ENCODE assay signal across 9 cellular contexts in the genomic region with DNA sequence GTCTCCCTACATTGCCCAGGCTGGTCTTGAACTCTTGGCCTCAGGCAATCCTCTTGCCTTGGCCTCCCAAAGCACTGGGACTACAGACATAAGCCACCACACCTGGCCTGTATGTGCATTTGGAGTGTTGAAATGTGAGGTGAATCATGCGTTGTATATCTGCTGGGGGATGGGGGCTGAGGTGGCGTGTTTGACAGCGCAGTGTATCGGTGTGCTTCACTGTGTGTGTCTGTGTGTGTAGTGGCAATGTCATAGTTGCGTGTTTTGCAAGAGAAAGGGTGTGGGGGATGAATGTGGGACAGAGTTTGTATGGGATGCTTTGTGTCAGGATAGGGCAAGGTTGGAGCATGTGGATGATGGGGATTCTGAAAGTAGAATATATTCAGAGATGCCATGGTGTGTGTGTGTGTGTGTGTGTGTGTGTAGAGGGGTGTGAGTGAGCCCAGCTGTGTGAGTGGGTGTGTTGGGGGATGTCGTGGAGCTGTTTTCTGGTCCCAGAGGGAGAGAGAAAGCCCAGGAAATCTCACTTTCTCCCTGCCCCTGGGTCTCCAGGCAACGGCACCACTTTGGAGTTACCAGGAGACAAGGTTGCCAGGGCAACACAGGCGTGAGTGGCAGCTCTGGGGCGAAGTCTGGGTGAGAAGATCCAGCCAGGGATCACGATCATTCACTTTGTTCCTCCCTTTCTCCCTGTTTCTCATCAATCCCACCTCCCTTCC. TPM values are rescaled to one million over a fixed set of nuclear protein-coding genes. Genes with fewer than 3 reads are reported as not detected.
DNase-seq lines count a peak whose midpoint lies in the region; ATAC-seq and TF ChIP-seq lines count a peak whose summit lies in the region.
"Had no signal": no experiment of that assay in that cellular context is flagged by ENCODE, and none has a peak within 500 bp of the region (broad histone marks: within the 10 kb centered on the region; RNA-seq: fewer than 3 reads in every experiment).

No MANE protein-coding gene starts in this region.

- POLR2A ChIA-PET in PC-3 (lab: Charles Lee; ENCODE audit: unreplicated experiment), result interaction anchor here (0.6 kb wide), 1 partner anchor 10 kb away, joined by 3 read pairs; no protein-coding TSS in a partner anchor

- H2AFZ ChIP-seq in Karpas-422 (ENCODE audit: low read length) (peak overlapping the region; percentile 49; the same call in 1 of the 2 replicates), PC-3 (ENCODE audit: low read length) (no peak overlapping the region; the same call in 1 of the 2 replicates)

- peaks cover 0 to 22% (median 11%) of the 10 kb centered on the region in 4 donors for H3K4me1 Mint-ChIP-seq in CD4-positive, CD25-positive, alpha-beta regulatory T cell

- DNase-seq in CD4-positive, CD25-positive, alpha-beta regulatory T cell, result no peak
- peak; percentile 51 for DNase-seq in Karpas-422
- peak; percentile 58 for DNase-seq in PC-3
- DNase-seq in iPS-NIHi7 (ENCODE audit: extremely low spot score), result peak; percentile 45
- DNase-seq in AML-193 (lab: John Stamatoyannopoulos, UW), result no peak

- peaks cover 26% of the 10 kb centered on the region for H3K36me3 Mint-ChIP-seq in CD4-positive, CD25-positive, alpha-beta regulatory T cell

- intact Hi-C loops in PC-3 (cut with micrococcal nuclease), result no loop called here

- H4K20me1 ChIP-seq in Karpas-422 (ENCODE audit: insufficient read depth, low read depth, low read length) (no peaks in the 10 kb centered on the region), PC-3 (ENCODE audit: low read length) (no peaks in the 10 kb centered on the region)

- TF ChIP-seq POLR2A in GM18505 (IDR thresholded peaks at IDR 0.05; ENCODE audit: borderline replicate concordance, extremely low read depth, insufficient read depth, insufficient read length), result no peak

- ATAC-seq in CD4-positive, CD25-positive, alpha-beta regulatory T cell (ENCODE audit: low read depth in 2 of 2), result no peak
- no peak for ATAC-seq in PC-3
- no peak for ATAC-seq in GM18505 (IDR thresholded peaks at IDR 0.05; ENCODE audit: unreplicated experiment)
- no peak for ATAC-seq in GM18511 (IDR thresholded peaks at IDR 0.05; ENCODE audit: unreplicated experiment)
- ATAC-seq in HG02981 (IDR thresholded peaks at IDR 0.05; ENCODE audit: unreplicated experiment), result no peak

- H3K4me3 ChIP-seq in CD4-positive, CD25-positive, alpha-beta regulatory T cell (ENCODE audit: low read depth, low read length), result peak overlapping the region; percentile 90
- H3K4me3 ChIP-seq in Karpas-422 (ENCODE audit: low read length) (peak overlapping the region; percentile 86; the same call in 1 of the 2 replicates), PC-3 (ENCODE audit: low read length) (peak overlapping the region; percentile 68; the same call in 1 of the 2 replicates)

- no peaks in the 10 kb centered on the region for H3K9me3 ChIP-seq in CD4-positive, CD25-positive, alpha-beta regulatory T cell (ENCODE audit: control insufficient read depth in 2 of 2, low read length in 2 of 2)
- H3K9me3 ChIP-seq in Karpas-422 (ENCODE audit: low read length) (no peaks in the 10 kb centered on the region), PC-3 (ENCODE audit: low read length) (no peaks in the 10 kb centered on the region)

- H3K9me2 ChIP-seq in Karpas-422 (replicated peaks; ENCODE audit: insufficient read depth, low read length), result no peaks in the 10 kb centered on the region
- H3K9me2 ChIP-seq in PC-3 (replicated peaks; ENCODE audit: low read length), result no peaks in the 10 kb centered on the region

- H3K79me2 ChIP-seq in Karpas-422 (ENCODE audit: low read length) (peaks cover 25% of the 10 kb centered on the region), PC-3 (ENCODE audit: low read length) (peaks cover 17% of the 10 kb centered on the region)

- TF ChIP-seq CTCF in PC-3 (conservative IDR thresholded peaks at IDR 0.05; ENCODE audit: low read depth, low read length), result no peak

- H3K9me3 Mint-ChIP-seq in CD4-positive, CD25-positive, alpha-beta regulatory T cell, result no peaks in the 10 kb centered on the region
- H3K9me3 Mint-ChIP-seq: brain had no signal

- H3K4me2 ChIP-seq in Karpas-422 (ENCODE audit: low read depth, low read length, poor library complexity, severe bottlenecking), result peak overlapping the region; percentile 91
- peak overlapping the region; percentile 78 for H3K4me2 ChIP-seq in PC-3 (ENCODE audit: low read length)

- H3K36me3 ChIP-seq in CD4-positive, CD25-positive, alpha-beta regulatory T cell (ENCODE audit: control insufficient read depth, insufficient read depth, low read length), result peaks cover 5% of the 10 kb centered on the region
- H3K36me3 ChIP-seq in Karpas-422 (ENCODE audit: insufficient read depth, low read length) (0 out of 2 replicates have a peak, but pooled peaks cover 4% of the 10 kb centered on the region), PC-3 (ENCODE audit: low read depth, low read length) (no peaks in the 10 kb centered on the region)

- BruUV-seq in PC-3 (replicated peaks; lab: Mats Ljungman, UMichigan), result no TSS peak

- peaks cover 7% of the 10 kb centered on the region for H3F3A ChIP-seq in PC-3 (ENCODE audit: low read length, unreplicated experiment)

- no peaks in the 10 kb centered on the region for H3K27me3 ChIP-seq in CD4-positive, CD25-positive, alpha-beta regulatory T cell (ENCODE audit: control insufficient read depth, insufficient read depth, low read length)
- H3K27me3 ChIP-seq in Karpas-422 (ENCODE audit: low read length) (no peaks in the 10 kb centered on the region), PC-3 (ENCODE audit: low read length) (no peaks in the 10 kb centered on the region)

- no peaks in the 10 kb centered on the region for H3K27me3 Mint-ChIP-seq in CD4-positive, CD25-positive, alpha-beta regulatory T cell
- H3K27me3 Mint-ChIP-seq: brain had no signal

- H3K9ac ChIP-seq in Karpas-422 (ENCODE audit: low read length) (peak overlapping the region; percentile 80), PC-3 (ENCODE audit: low read length) (no peak overlapping the region)

- peaks cover 40% of the 10 kb centered on the region for H3K4me1 ChIP-seq in CD4-positive, CD25-positive, alpha-beta regulatory T cell (ENCODE audit: control insufficient read depth, insufficient read depth, low read length, poor library complexity, severe bottlenecking)
- H3K4me1 ChIP-seq in Karpas-422 (ENCODE audit: low read length) (peaks cover 35% of the 10 kb centered on the region), PC-3 (ENCODE audit: insufficient read depth, low read length) (peaks cover 39% of the 10 kb centered on the region)

- CTCF ChIA-PET in PC-3 (lab: Charles Lee), result interaction anchor here (0.6 kb wide), 1 partner anchor 78 kb away, joined by 3 read pairs; no protein-coding TSS in a partner anchor

- peak overlapping the region in 1 of 3 donors; percentile 38 for H3K27ac Mint-ChIP-seq in CD4-positive, CD25-positive, alpha-beta regulatory T cell
- H3K27ac Mint-ChIP-seq: brain had no signal

- no peak overlapping the region for H3K27ac ChIP-seq in CD4-positive, CD25-positive, alpha-beta regulatory T cell (ENCODE audit: insufficient read depth, low read length, poor library complexity, severe bottlenecking)
- no peak overlapping the region for H3K27ac ChIP-seq in Karpas-422 (ENCODE audit: low read length)
- no peak overlapping the region for H3K27ac ChIP-seq in PC-3 (ENCODE audit: low read length)

- H3K4me3 Mint-ChIP-seq in CD4-positive, CD25-positive, alpha-beta regulatory T cell, result peak overlapping the region in 2 of 4 donors; percentile 15 to 47
- H3K4me3 Mint-ChIP-seq: brain had no signal

RNA-seq across cellular contexts. Expression of gene SWSAP1, which starts 1.1 kb away (rescaled TPM):
- 3.0 TPM for total RNA-seq in CD4-positive, CD25-positive, alpha-beta regulatory T cell
- polyA plus RNA-seq in CD4-positive, CD25-positive, alpha-beta regulatory T cell, result 1 to 10 TPM; 5.6 to 8.4 (median 7.0) TPM
- 7.4 and 12.6 TPM in 2 replicates for total RNA-seq in Karpas-422 (2014; rRNA removed; shearing (Covaris generic); ENCODE audit: low replicate concordance)
- total RNA-seq in PC-3 (2014; rRNA removed), result 5.2 and 6.1 TPM in 2 replicates

RNA-seq across cellular contexts. Expression of gene EPOR, which starts 10.8 kb away (rescaled TPM):
- total RNA-seq in CD4-positive, CD25-positive, alpha-beta regulatory T cell, result 10.3 TPM
- 1 to 10 TPM; 7.3 to 9.2 (median 8.9) TPM for polyA plus RNA-seq in CD4-positive, CD25-positive, alpha-beta regulatory T cell
- total RNA-seq in Karpas-422 (2014; rRNA removed; shearing (Covaris generic); ENCODE audit: low replicate concordance), result 8.5 and 16.7 TPM in 2 replicates
- 23.0 and 23.2 TPM in 2 replicates for total RNA-seq in PC-3 (2014; rRNA removed)

RNA-seq across cellular contexts. Expression of gene PLPPR2, which starts 18.1 kb away (rescaled TPM):
- total RNA-seq in CD4-positive, CD25-positive, alpha-beta regulatory T cell, result 10.4 TPM
- 1 to 10 TPM in 3 of 4 donors, under 1 TPM in 1; 0.86 to 2.4 (median 2.1) TPM for polyA plus RNA-seq in CD4-positive, CD25-positive, alpha-beta regulatory T cell
- total RNA-seq in Karpas-422 (2014; rRNA removed; shearing (Covaris generic); ENCODE audit: low replicate concordance), result 0.43 and 0.67 TPM in 2 replicates
- total RNA-seq in PC-3 (2014; rRNA removed), result 38.0 and 51.2 TPM in 2 replicates

RNA-seq across cellular contexts. Expression of gene CCDC159, which starts 27.0 kb away (rescaled TPM):
- 66.5 TPM for total RNA-seq in CD4-positive, CD25-positive, alpha-beta regulatory T cell
- 10 to 100 TPM; 18.7 to 23.1 (median 21.7) TPM for polyA plus RNA-seq in CD4-positive, CD25-positive, alpha-beta regulatory T cell
- total RNA-seq in Karpas-422 (2014; rRNA removed; shearing (Covaris generic); ENCODE audit: low replicate concordance), result 2.9 and 14.8 TPM in 2 replicates
- total RNA-seq in PC-3 (2014; rRNA removed), result 10.3 and 14.5 TPM in 2 replicates

RNA-seq across cellular contexts. Expression of gene TMEM205, which starts 27.3 kb away (rescaled TPM):
- total RNA-seq in CD4-positive, CD25-positive, alpha-beta regulatory T cell, result 24.0 TPM
- polyA plus RNA-seq in CD4-positive, CD25-positive, alpha-beta regulatory T cell, result 10 to 100 TPM; 69.0 to 88.3 (median 73.8) TPM
- total RNA-seq in Karpas-422 (2014; rRNA removed; shearing (Covaris generic); ENCODE audit: low replicate concordance), result 103 and 156 TPM in 2 replicates
- total RNA-seq in PC-3 (2014; rRNA removed), result 202 and 224 TPM in 2 replicates

Comparison
In these comparisons a context has a peak if more than half of its experiments do, and no peak if none do; other contexts are left out.
1. DNase-seq: peak in Karpas-422 (single experiment), PC-3 (single experiment) and iPS-NIHi7 (single experiment); none in CD4-positive, CD25-positive, alpha-beta regulatory T cell (0 of 3) and AML-193 (0 of 2).
2. Peak in every context shown above with its lines, with median percentiles within 50 percentile points of each other: H3K4me3 ChIP-seq.